Comparison of ENCODE assay signal across 19 cellular contexts in genomic region chr3:38032328-38032865, GRCh38. TPM values are rescaled to one million over a fixed set of nuclear protein-coding genes. Genes with fewer than 3 reads are reported as not detected.
DNase-seq lines count a peak whose midpoint lies in the region; ATAC-seq and TF ChIP-seq lines count a peak whose summit lies in the region.
"Had no signal": no experiment of that assay in that cellular context is flagged by ENCODE, and none has a peak within 500 bp of the region (broad histone marks: within the 10 kb centered on the region; RNA-seq: fewer than 3 reads in every experiment).

No MANE protein-coding gene starts in this region.

- peak overlapping the region; percentile 96 for H3K27ac Mint-ChIP-seq in T-helper 17 cell
- H3K27ac Mint-ChIP-seq: B cell had no signal

- peak overlapping the region; percentile 89; the same call in 1 of the 2 replicates for H3K27ac ChIP-seq in PC-3 (ENCODE audit: low read length)
- H3K27ac ChIP-seq in epithelial cell of prostate: peak overlapping the region; percentile 96
- H3K27ac ChIP-seq in upper lobe of right lung: no peak overlapping the region

- POLR2A ChIA-PET in PC-3 (lab: Charles Lee; ENCODE audit: unreplicated experiment): no interaction called here

- TF ChIP-seq CTCF in PC-3 (conservative IDR thresholded peaks at IDR 0.05; ENCODE audit: low read depth, low read length): no peak
- TF ChIP-seq CTCF in upper lobe of right lung (IDR thresholded peaks at IDR 0.05): no peak

- no peaks in the 10 kb centered on the region for H4K20me1 ChIP-seq in PC-3 (ENCODE audit: low read length)

- H3K9me3 ChIP-seq in PC-3 (ENCODE audit: low read length) (no peaks in the 10 kb centered on the region), T-helper 17 cell (ENCODE audit: control insufficient read depth, low read length, poor library complexity, severe bottlenecking) (peaks cover 3% of the 10 kb centered on the region), upper lobe of right lung (no peaks in the 10 kb centered on the region)

- H3K4me1 Mint-ChIP-seq in T-helper 17 cell: peaks cover 38% of the 10 kb centered on the region

- H3K27me3 Mint-ChIP-seq in T-helper 17 cell: no peaks in the 10 kb centered on the region

- H3K9me2 ChIP-seq in PC-3 (replicated peaks; ENCODE audit: low read length): no peaks in the 10 kb centered on the region

- H3K4me3 Mint-ChIP-seq in T-helper 17 cell: no peak overlapping the region
- H3K4me3 Mint-ChIP-seq: B cell had no signal

- H3K36me3 Mint-ChIP-seq in T-helper 17 cell (ENCODE audit: low read depth): no peaks in the 10 kb centered on the region

- DNase-seq in PC-3: no peak
- no peak for DNase-seq in T-helper 17 cell
- DNase-seq in epithelial cell of prostate (ENCODE audit: low read depth, low spot score): no peak
- peak; percentile 37 for DNase-seq in upper lobe of right lung
- DNase-seq in NCI-H774 (lab: John Stamatoyannopoulos, UW): no peak
- DNase-seq in NCI-H2107 (lab: John Stamatoyannopoulos, UW): no peak
- DNase-seq: DMS153; DND-41; NCI-H1092 treated with DMSO at 0.1 percent for 48 hours; NCI-H1436; NCI-H187 treated with DMSO at 0.1 percent for 48 hours; NCI-H524 treated with DMSO at 0.1 percent for 48 hours; NCI-H82; NK-92 treated with Interleukin-12 subunit alpha and Interleukin-12 subunit beta, amount 100 ng/mL, for 24 hours; RPMI8226; SHP77 treated with DMSO at 0.1 percent for 48 hours had no signal

- H3K4me3 ChIP-seq in PC-3 (ENCODE audit: low read length) (no peak overlapping the region), upper lobe of right lung (no peak overlapping the region)

- BruUV-seq in PC-3 (replicated peaks; lab: Mats Ljungman, UMichigan): no TSS peak

- no peaks in the 10 kb centered on the region for H3K79me2 ChIP-seq in PC-3 (ENCODE audit: low read length)

- H3F3A ChIP-seq in PC-3 (ENCODE audit: low read length, unreplicated experiment): no peaks in the 10 kb centered on the region

- peak overlapping the region; percentile 78; the same call in 1 of the 2 replicates for H3K4me2 ChIP-seq in PC-3 (ENCODE audit: low read length)

- CTCF ChIA-PET in PC-3 (lab: Charles Lee): interaction anchor here (1.1 kb wide), 1 partner anchor 58 kb away, joined by 5 read pairs; no protein-coding TSS in a partner anchor

- H3K36me3 ChIP-seq in PC-3 (ENCODE audit: low read depth, low read length): no peaks in the 10 kb centered on the region
- H3K36me3 ChIP-seq in upper lobe of right lung: no peaks in the 10 kb centered on the region

- H3K27me3 ChIP-seq in PC-3 (ENCODE audit: low read length) (no peaks in the 10 kb centered on the region), upper lobe of right lung (no peaks in the 10 kb centered on the region)

- peaks cover 26% of the 10 kb centered on the region for H3K4me1 ChIP-seq in PC-3 (ENCODE audit: insufficient read depth, low read length)
- peaks cover 19% of the 10 kb centered on the region for H3K4me1 ChIP-seq in upper lobe of right lung

- ATAC-seq in PC-3 (no peak), T-helper 17 cell (no peak), upper lobe of right lung (no peak), GM18519 (IDR thresholded peaks at IDR 0.05; ENCODE audit: low FRiP score, unreplicated experiment) (no peak)

- H2AFZ ChIP-seq in PC-3 (ENCODE audit: low read length): no peak overlapping the region

- intact Hi-C loops in PC-3 (cut with micrococcal nuclease): no loop called here
- intact Hi-C loops in upper lobe of right lung (cut with DNase I): no loop called here

- no peak overlapping the region for H3K9ac ChIP-seq in PC-3 (ENCODE audit: low read length)

RNA-seq across cellular contexts. Expression of gene PLCD1, which starts 3.0 kb away (rescaled TPM):
- total RNA-seq in PC-3 (2014; rRNA removed) (16.9 and 18.5 TPM in 2 replicates), T-helper 17 cell (10 to 100 TPM; 61.8 to 67.1 TPM), upper lobe of right lung (32.2 TPM)

RNA-seq across cellular contexts. Expression of gene DLEC1, which starts 6.6 kb away (rescaled TPM):
- not detected in 2 replicates for total RNA-seq in PC-3 (2014; rRNA removed)
- total RNA-seq in T-helper 17 cell: 10 to 100 TPM in 1 of 2 donors, 1 to 10 TPM in 1; 8.6 to 16.3 TPM
- 2.7 TPM for total RNA-seq in upper lobe of right lung

RNA-seq across cellular contexts. Expression of gene VILL, which starts 41.8 kb away (rescaled TPM):
- total RNA-seq in PC-3 (2014; rRNA removed) (0.44 and 1.8 TPM in 2 replicates), T-helper 17 cell (10 to 100 TPM; 21.6 to 30.1 TPM), upper lobe of right lung (8.9 TPM)
- total RNA-seq: H4 had no signal
